1 cellular context compared by ENCODE assay signal in genomic region chr10:990808-991207, GRCh38.
A peak's percentile ranks its signal among the peaks of the same experiment; 100 is the strongest.
TF ChIP-seq lines count a peak whose summit lies in the region.

No MANE protein-coding gene starts in this region.

TF ChIP-seq in GM12878, 131 proteins besides CTCF, POLR2A, EP300 and RAD21:
- TF ChIP-seq POLR2AphosphoS5 (IDR thresholded peaks at IDR 0.05; ENCODE audit: low read length) (peak; percentile 64), NBN (IDR thresholded peaks at IDR 0.05) (no peak), SIX5 (IDR thresholded peaks at IDR 0.05; ENCODE audit: low read depth, low read length, severe bottlenecking) (no peak)
